In genomic region chr14:77416098-77416497, GRCh38 we compare ENCODE assay signal across 1 cellular context. TPM values are rescaled to one million over a fixed set of nuclear protein-coding genes. Genes with fewer than 3 reads are reported as not detected.
"Had no signal": no experiment of that assay in that cellular context is flagged by ENCODE, and none has a peak within 500 bp of the region (broad histone marks: within the 10 kb centered on the region; RNA-seq: fewer than 3 reads in every experiment).

No MANE protein-coding gene starts in this region.

RNA-seq across cellular contexts. Expression of gene NOXRED1, which starts 7.2 kb away (rescaled TPM):
- total RNA-seq: M059J had no signal
